Comparison of ENCODE assay signal across 8 cellular contexts in the genomic region with DNA sequence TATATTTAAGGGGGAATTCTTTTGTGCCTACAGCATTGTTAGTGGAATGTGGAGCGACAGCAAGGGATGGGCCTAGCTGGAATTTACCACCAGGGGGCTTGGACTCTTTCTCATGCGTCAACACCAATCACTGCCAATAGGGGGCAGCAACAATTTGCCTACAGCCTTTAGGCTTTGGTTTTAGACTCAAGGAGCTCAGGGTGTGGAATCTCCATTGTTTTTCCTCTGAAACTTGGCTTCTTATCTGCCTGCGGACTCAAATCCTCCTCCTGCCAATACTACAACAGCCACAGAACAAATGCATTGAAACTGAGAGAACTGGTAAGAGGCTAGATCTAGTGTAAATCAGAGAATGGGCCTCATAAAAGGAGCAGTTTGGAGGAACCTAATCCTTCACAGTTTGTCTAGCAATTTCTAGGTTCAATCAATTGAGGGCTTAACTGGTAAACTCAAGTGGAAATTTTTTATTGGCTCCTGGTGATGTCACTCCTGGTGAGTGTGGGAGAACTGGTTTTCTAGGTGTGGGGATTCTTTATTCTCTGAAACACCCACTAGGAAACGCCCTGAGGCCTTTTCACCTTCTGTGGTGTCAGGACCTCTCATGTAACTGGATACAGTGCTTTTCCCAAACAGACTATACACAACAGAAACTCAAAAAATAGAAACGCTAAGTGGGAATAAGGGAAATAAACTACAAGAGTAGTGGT. TPM values are rescaled to one million over a fixed set of nuclear protein-coding genes. Genes with fewer than 3 reads are reported as not detected.
DNase-seq lines count a peak whose midpoint lies in the region; ATAC-seq and TF ChIP-seq lines count a peak whose summit lies in the region.

No MANE protein-coding gene starts in this region.

- H3K9me3 Mint-ChIP-seq in neural crest cell = peaks cover 3% of the 10 kb centered on the region

- no peaks in the 10 kb centered on the region for H3K27me3 ChIP-seq in Peyer's patch
- no peaks in the 10 kb centered on the region for H3K27me3 ChIP-seq in tibial nerve

- H3K27me3 Mint-ChIP-seq in neural crest cell (ENCODE audit: low read depth) = no peaks in the 10 kb centered on the region

- H3K4me1 ChIP-seq in Peyer's patch (peaks cover 0 to 12% (median 8%) of the 10 kb centered on the region in 4 donors), tibial nerve (peaks cover 0 to 25% (median 16%) of the 10 kb centered on the region in 4 donors)

- H3K4me3 ChIP-seq in Peyer's patch = no peak overlapping the region
- no peak overlapping the region for H3K4me3 ChIP-seq in tibial nerve

- no peak for TF ChIP-seq POLR2A in Peyer's patch (IDR thresholded peaks at IDR 0.05)
- TF ChIP-seq POLR2A in tibial nerve (IDR thresholded peaks at IDR 0.05) = no peak

- H3K4me3 Mint-ChIP-seq in neural crest cell = peak overlapping the region; percentile 65

- DNase-seq in Peyer's patch = peak in 2 of 3 donors; percentile 82 to 89
- DNase-seq in activated T-helper 1 cell treated with anti-CD3 and anti-CD28 coated beads, Interleukin-2, amount 50 U/mL, for 16 hours (ENCODE audit: low read depth in 1 of 2, low spot score in 1 of 2) = peak; percentile 26 to 59
- peak; percentile 69 for DNase-seq in fibroblast of the conjunctiva (ENCODE audit: low read depth)
- peak; percentile 64 for DNase-seq in neural crest cell (ENCODE audit: low read depth, low spot score)
- peak; percentile 34 to 67 for DNase-seq in tibial nerve (ENCODE audit: low spot score in 2 of 2)

- ATAC-seq in HG02610 (IDR thresholded peaks at IDR 0.05; ENCODE audit: unreplicated experiment) = no peak

- H3K27ac ChIP-seq in KOPT-K1 (ENCODE audit: low read depth, low read length, poor library complexity, severe bottlenecking) = peak overlapping the region; percentile 100
- peak overlapping the region; percentile 20 to 85 (median 69) for H3K27ac ChIP-seq in Peyer's patch
- peak overlapping the region in 3 of 4 donors; percentile 37 to 63 (median 63) for H3K27ac ChIP-seq in tibial nerve

- H3K4me1 Mint-ChIP-seq in neural crest cell = peaks cover 50% of the 10 kb centered on the region

- H3K36me3 Mint-ChIP-seq in neural crest cell (ENCODE audit: low read depth) = peaks cover 6% of the 10 kb centered on the region

- peak; percentile 96 for TF ChIP-seq CTCF in GM12872 (IDR thresholded peaks at IDR 0.05; ENCODE audit: insufficient read depth, low read depth, low read length)
- TF ChIP-seq CTCF in Peyer's patch (IDR thresholded peaks at IDR 0.05) = peak; percentile 85 to 98 (median 97)
- peak; percentile 88 for TF ChIP-seq CTCF in neural crest cell (conservative IDR thresholded peaks at IDR 0.05)
- TF ChIP-seq CTCF in tibial nerve (IDR thresholded peaks at IDR 0.05) = peak; percentile 64 to 90 (median 69)

- peak overlapping the region; percentile 43 for H3K27ac Mint-ChIP-seq in neural crest cell (ENCODE audit: unreplicated experiment)

- H3K9me3 ChIP-seq in KOPT-K1 (ENCODE audit: insufficient read depth, low read length, poor library complexity, severe bottlenecking) (no peaks in the 10 kb centered on the region), Peyer's patch (no peaks in the 10 kb centered on the region), tibial nerve (no peaks in the 10 kb centered on the region)

- 33 to 39% methylated on average over 5 of the region's 5 CpGs for WGBS in tibial nerve, 2 donors

- peak in 1 of 2 donors; percentile 33 for TF ChIP-seq EP300 in tibial nerve (IDR thresholded peaks at IDR 0.05)

- H3K36me3 ChIP-seq in KOPT-K1 (ENCODE audit: insufficient read depth, low read length) (no peaks in the 10 kb centered on the region), Peyer's patch (no peaks in the 10 kb centered on the region), tibial nerve (no peaks in the 10 kb centered on the region)

RNA-seq across cellular contexts. Expression of a gene that starts 27.9 kb away (rescaled TPM):
- 1,000 to 10,000 TPM; 1,496 to 3,676 (median 1,701) TPM for total RNA-seq in Peyer's patch
- total RNA-seq in neural crest cell = 2,548 and 2,664 TPM in 2 replicates
- total RNA-seq in tibial nerve = 1,000 to 10,000 TPM; 3,029 to 4,490 (median 3,421) TPM

RNA-seq across cellular contexts. Expression of a gene that starts 40.6 kb away (rescaled TPM):
- 1 to 10 TPM in 1 of 4 donors, under 1 TPM in 1, not detected in 2; 0.28 to 1.3 TPM for total RNA-seq in Peyer's patch
- not detected in 2 replicates for total RNA-seq in neural crest cell
- total RNA-seq in tibial nerve = 1 to 10 TPM in 3 of 4 donors, under 1 TPM in 1; 0.63 to 1.8 (median 1.4) TPM
